14 cellular contexts compared by ENCODE assay signal in genomic region chr17:2844386-2844785, GRCh38. TPM values are rescaled to one million over a fixed set of nuclear protein-coding genes. Genes with fewer than 3 reads are reported as not detected.
DNase-seq lines count a peak whose midpoint lies in the region; ATAC-seq and TF ChIP-seq lines count a peak whose summit lies in the region.
"Had no signal": no experiment of that assay in that cellular context is flagged by ENCODE, and none has a peak within 500 bp of the region (broad histone marks: within the 10 kb centered on the region; RNA-seq: fewer than 3 reads in every experiment).

No MANE protein-coding gene starts in this region.

- no peak overlapping the region for H3K27ac Mint-ChIP-seq in Caco-2 (ENCODE audit: unreplicated experiment)

- H3K4me1 ChIP-seq in Caco-2 = peaks cover 9% of the 10 kb centered on the region
- H3K4me1 ChIP-seq: pancreas had no signal

- H3K27ac ChIP-seq in WERI-Rb-1 (peak overlapping the region; percentile 68), caudate nucleus (ENCODE audit: low read depth, low read length) (no peak overlapping the region)
- H3K27ac ChIP-seq: pancreas, upper lobe of left lung had no signal

- H3K27me3 Mint-ChIP-seq in Caco-2 (ENCODE audit: insufficient read depth, unreplicated experiment) = no peaks in the 10 kb centered on the region

- H3K36me3 Mint-ChIP-seq in Caco-2 (ENCODE audit: insufficient read depth, unreplicated experiment) = no peaks in the 10 kb centered on the region

- H3K4me3 ChIP-seq in Caco-2 (ENCODE audit: low read depth, low read length) (no peak overlapping the region), H7 (ENCODE audit: insufficient read depth, low read depth, low read length) (no peak overlapping the region), WERI-Rb-1 (ENCODE audit: low read depth, low read length) (no peak overlapping the region)
- H3K4me3 ChIP-seq: lung, pancreas, upper lobe of left lung had no signal

- CTCF ChIA-PET in Caco-2 (lab: Charles Lee) = interaction anchor here (0.6 to 1.8 kb wide), 9 partner anchors 10 to 168 kb away, joined by 3 to 9 read pairs (median 4); no protein-coding TSS in a partner anchor

- BruUV-seq in Caco-2 (replicated peaks; lab: Mats Ljungman, UMichigan) = no TSS peak

- DNase-seq in Caco-2 (peak; percentile 46 to 65), H7 (peak; percentile 72), WERI-Rb-1 (peak; percentile 83), islet precursor cell (peak; percentile 88), caudate nucleus (lab: John Stamatoyannopoulos, UW) (no peak), AG08395 (ENCODE audit: low spot score) (no peak), posterior vena cava (ENCODE audit: low spot score) (no peak)
- DNase-seq: activated T-cell treated with anti-CD3 and anti-CD28 coated beads, Interleukin-2, amount 50 U/mL, for 1 hour; NK-92 treated with Interleukin-12 subunit alpha and Interleukin-12 subunit beta, amount 100 ng/mL, for 24 hours; pancreas; stimulated activated CD8-positive, alpha-beta memory T cell treated with anti-CD3 and anti-CD28 coated beads, Interleukin-4, amount 100 ng/mL, for 48 hours; upper lobe of left lung had no signal

- H3K4me3 Mint-ChIP-seq in Caco-2 (ENCODE audit: unreplicated experiment) = no peak overlapping the region

- H3K9me3 ChIP-seq in Caco-2 (no peaks in the 10 kb centered on the region), WERI-Rb-1 (ENCODE audit: severe bottlenecking) (no peaks in the 10 kb centered on the region)
- H3K9me3 ChIP-seq: pancreas, upper lobe of left lung had no signal

- H3K27me3 ChIP-seq in Caco-2 (replicated peaks; ENCODE audit: control insufficient read depth, insufficient read depth, low read length) (no peaks in the 10 kb centered on the region), H7 (ENCODE audit: control insufficient read depth, insufficient read depth, low read length) (no peaks in the 10 kb centered on the region), WERI-Rb-1 (ENCODE audit: insufficient read depth, low read depth, severe bottlenecking) (no peaks in the 10 kb centered on the region)
- H3K27me3 ChIP-seq: pancreas, upper lobe of left lung had no signal

- H3K36me3 ChIP-seq in Caco-2 (ENCODE audit: control insufficient read depth, insufficient read depth, low read length) (no peaks in the 10 kb centered on the region), H7 (replicated peaks; ENCODE audit: control insufficient read depth, insufficient read depth, low read length) (no peaks in the 10 kb centered on the region), WERI-Rb-1 (no peaks in the 10 kb centered on the region)
- H3K36me3 ChIP-seq: pancreas, upper lobe of left lung had no signal

- TF ChIP-seq CTCF in Caco-2 (IDR thresholded peaks at IDR 0.05; ENCODE audit: insufficient read depth in 1 of 2, low read depth in 1 of 2, low read length in 1 of 2, severe bottlenecking in 1 of 2, unreplicated experiment in 1 of 2) = no peak
- peak; percentile 24; the same call in 1 of the 2 replicates for TF ChIP-seq CTCF in WERI-Rb-1 (IDR thresholded peaks at IDR 0.05; ENCODE audit: low read depth, low read length)

- intact Hi-C loops in Caco-2 (cut with micrococcal nuclease; ENCODE audit: unreplicated experiment) = no loop called here
- intact Hi-C loops in posterior vena cava (cut with DNase I) = no loop called here

- POLR2A ChIA-PET in Caco-2 (lab: Charles Lee) = no interaction called here

- no peak for ATAC-seq in HG02759 (IDR thresholded peaks at IDR 0.05; ENCODE audit: unreplicated experiment)

- H3K4me1 Mint-ChIP-seq in Caco-2 (ENCODE audit: low read depth, unreplicated experiment) = peaks cover 18% of the 10 kb centered on the region

- no peaks in the 10 kb centered on the region for H3K9me3 Mint-ChIP-seq in Caco-2 (ENCODE audit: unreplicated experiment)

RNA-seq across cellular contexts. Expression of gene RAP1GAP2, which starts 48.1 kb away (rescaled TPM):
- total RNA-seq in Caco-2 (2022) = 45.3 and 46.7 TPM in 2 replicates
- 35.5 and 45.7 TPM in 2 replicates for total RNA-seq in H7 (2014; rRNA removed; shearing (Covaris generic))
- total RNA-seq in posterior vena cava = 1 to 10 TPM; 3.6 to 6.0 TPM

Comparison
In these comparisons a context has a peak if more than half of its experiments do, and no peak if none do; other contexts are left out.
1. DNase-seq: peak in Caco-2 (2 of 2), H7 (single experiment), WERI-Rb-1 (single experiment) and islet precursor cell (single experiment); none in caudate nucleus (0 of 61), AG08395 (single experiment) and posterior vena cava (single experiment).